In the genomic region with DNA sequence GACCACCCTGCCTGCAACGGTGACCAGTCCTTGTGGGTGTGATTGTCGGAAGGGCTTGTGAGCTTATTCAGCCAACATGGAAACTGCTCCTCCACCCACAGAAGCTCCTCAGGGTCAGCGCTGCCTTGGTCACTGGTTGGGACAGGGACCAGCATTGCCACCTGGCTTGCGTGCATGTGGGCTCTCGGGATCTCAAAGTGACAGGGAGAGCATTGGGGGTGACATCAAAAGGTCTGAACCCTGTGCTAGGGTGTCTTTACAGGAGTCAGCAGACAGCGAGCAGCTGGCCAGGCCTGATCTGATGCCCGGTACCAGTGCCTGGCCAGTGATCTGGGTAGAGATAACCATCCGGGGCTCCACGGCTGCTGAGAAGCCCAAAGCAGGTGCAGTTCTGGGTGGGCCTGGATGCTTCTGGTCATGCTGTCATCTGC, we compare ENCODE assay signal across 28 cellular contexts.
"Had no signal": no experiment of that assay in that cellular context is flagged by ENCODE, and none has a peak within 500 bp of the region (broad histone marks: within the 10 kb centered on the region; RNA-seq: fewer than 3 reads in every experiment).

No MANE protein-coding gene starts in this region.

- H3K36me3 ChIP-seq: ascending aorta, SJCRH30 had no signal

- H3K4me2 ChIP-seq: KMS-11 had no signal

- H3K27ac ChIP-seq: ascending aorta, body of pancreas, KMS-11, SJCRH30 had no signal

- H3K9ac ChIP-seq: KMS-11 had no signal

- H3K27me3 ChIP-seq: ascending aorta, body of pancreas, SJCRH30 had no signal

- ATAC-seq: activated CD8-positive, alpha-beta memory T cell treated with anti-CD3 and anti-CD28 coated beads, Interleukin-2, amount 10 ng/mL, durations not matched to agents 7 days and 5 days; activated naive CD4-positive, alpha-beta T cell treated with anti-CD3 and anti-CD28 coated beads, Interleukin-2, amount 50 U/mL, for 72 hours; activated naive CD8-positive, alpha-beta T cell treated with anti-CD3 and anti-CD28 coated beads, Interleukin-2, amount 50 U/mL, for 24 hours; body of pancreas; Right ventricle myocardium inferior; T-helper 17 cell had no signal

- DNase-seq: activated B cell treated with CpG ODN at 0.5 μM for 24 hours; activated CD4-positive, alpha-beta T cell treated with anti-CD3 and anti-CD28 coated beads for 1 hour; activated CD4-positive, alpha-beta T cell treated with anti-CD3 and anti-CD28 coated beads, Interleukin-2, amount 10 ng/mL, durations not matched to agents 24 days and 14 days; activated CD4-positive, alpha-beta T cell treated with anti-CD3 and anti-CD28 coated beads, Interleukin-2, amount 50 U/mL, for 48 hours; activated CD8-positive, alpha-beta memory T cell treated with anti-CD3 and anti-CD28 coated beads, Interleukin-2, amount 10 ng/mL, durations not matched to agents 7 days and 5 days; activated effector memory CD4-positive, alpha-beta T cell treated with Interleukin-2 at 50 U/mL for 16 hours; activated naive CD4-positive, alpha-beta T cell treated with Interleukin-2 at 50 U/mL for 16 hours; activated naive CD8-positive, alpha-beta T cell treated with anti-CD3 and anti-CD28 coated beads, Interleukin-2, amount 50 U/mL, for 24 hours; activated T-cell treated with anti-CD3 and anti-CD28 coated beads, Interleukin-2, amount 50 U/mL, for 24 hours; amniotic stem cell; body of pancreas; NCI-H1092 treated with DMSO at 0.1 percent for 48 hours; NCI-H1417 treated with DMSO at 0.1 percent for 48 hours; NCI-H1694; NCI-H2029; NCI-H2107; NCI-H2171 treated with DMSO at 0.1 percent for 48 hours; NCI-H226; NCI-H510A; NCI-H526 treated with DMSO at 0.1 percent for 48 hours; NCI-H82; SJCRH30; T-helper 17 cell; T-helper 9 cell had no signal

- H3K4me3 ChIP-seq: ascending aorta, body of pancreas, SJCRH30 had no signal

- H3K4me1 ChIP-seq: ascending aorta, SJCRH30 had no signal

- H3K9me3 ChIP-seq: ascending aorta, body of pancreas, SJCRH30 had no signal
